ENCODE assay signal across 1 cellular context in genomic region chr6:82711992-82712788, GRCh38.
TF ChIP-seq lines count a peak whose summit lies in the region.

No MANE protein-coding gene starts in this region.

TF ChIP-seq in HCT116, 20 proteins besides CTCF, POLR2A, EP300 and RAD21 (continued from another document):
- no peak for TF ChIP-seq REST (IDR thresholded peaks at IDR 0.05; ENCODE audit: low read depth)
- TF ChIP-seq TCF7L2 (IDR thresholded peaks at IDR 0.05; ENCODE audit: borderline replicate concordance, extremely low read depth, insufficient read depth, insufficient read length): no peak
- no peak for TF ChIP-seq YY1 (IDR thresholded peaks at IDR 0.05; ENCODE audit: extremely low read depth, insufficient replicate concordance, low read depth, low read length)
- no peak for TF ChIP-seq SP1 (IDR thresholded peaks at IDR 0.05; ENCODE audit: low read depth)
- TF ChIP-seq ZBTB33 (IDR thresholded peaks at IDR 0.05; ENCODE audit: extremely low read depth, insufficient replicate concordance, low read length): no peak
- no peak for TF ChIP-seq EGR1 (IDR thresholded peaks at IDR 0.05; ENCODE audit: low read depth)
- TF ChIP-seq EZH2 (IDR thresholded peaks at IDR 0.05): no peak
- TF ChIP-seq FOSL1 (IDR thresholded peaks at IDR 0.05; ENCODE audit: low read depth): no peak
- no peak for TF ChIP-seq MAX (IDR thresholded peaks at IDR 0.05)
